Comparison of ENCODE assay signal across 11 cellular contexts in the genomic region with DNA sequence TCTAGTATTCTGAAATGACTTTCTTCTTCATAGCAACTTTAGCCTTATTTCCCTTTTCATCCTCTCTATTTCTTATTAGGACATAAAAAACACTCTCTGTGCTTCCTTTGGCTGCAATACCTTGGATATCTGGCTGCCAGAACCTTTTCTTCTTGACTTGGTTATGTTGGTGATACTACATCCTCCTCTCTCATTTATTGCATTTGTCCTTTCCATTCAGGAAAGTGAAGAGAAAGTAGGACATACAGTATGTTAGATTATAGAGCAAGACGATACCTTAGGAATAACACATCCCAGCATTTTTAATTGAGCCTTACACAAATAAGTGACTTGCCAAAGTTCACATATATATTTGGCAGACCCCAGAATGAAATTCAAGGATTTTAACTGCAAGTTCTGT.
"Had no signal": no experiment of that assay in that cellular context is flagged by ENCODE, and none has a peak within 500 bp of the region (broad histone marks: within the 10 kb centered on the region; RNA-seq: fewer than 3 reads in every experiment).

No MANE protein-coding gene starts in this region.

- H3K4me3 ChIP-seq: GM23248, GM23338, HAP-1 had no signal

- DNase-seq: GM23248, GOT3, H7, H9, HCEC 1CT, HFFc6 had no signal

- H3K9me3 ChIP-seq: HAP-1 had no signal

- H3K36me3 ChIP-seq: HAP-1 had no signal

- FAIRE-seq: H1, H54 had no signal

- ATAC-seq: GM23338, HCT116 had no signal

- H3K4me1 ChIP-seq: HAP-1 had no signal

- H3K27ac ChIP-seq: GM23248 had no signal
